2 cellular contexts compared by ENCODE assay signal in genomic region chr3:111980716-111981456, GRCh38.
TF ChIP-seq lines count a peak whose summit lies in the region.

No MANE protein-coding gene starts in this region.

TF ChIP-seq in HCT116, 20 proteins besides CTCF, POLR2A, EP300 and RAD21 (continued from another document):
- TF ChIP-seq YY1 (IDR thresholded peaks at IDR 0.05; ENCODE audit: extremely low read depth, insufficient replicate concordance, low read depth, low read length) (no peak), CEBPB (IDR thresholded peaks at IDR 0.05; ENCODE audit: low read depth) (no peak), POLR2AphosphoS5 (IDR thresholded peaks at IDR 0.05; ENCODE audit: low read depth, low read length) (peak; percentile 9; the same call in 1 of the 2 replicates), REST (IDR thresholded peaks at IDR 0.05; ENCODE audit: low read depth) (no peak)
TF ChIP-seq in HCT116: peak in this region for 1.

TF ChIP-seq in endothelial cell of umbilical vein, 7 proteins besides CTCF, POLR2A, EP300 and RAD21 (continued from another document):
- TF ChIP-seq MAX (IDR thresholded peaks at IDR 0.05; ENCODE audit: insufficient read depth, insufficient read length) (no peak), POLR2AphosphoS5 (IDR thresholded peaks at IDR 0.05; ENCODE audit: insufficient read depth, low read depth, low read length) (no peak)
TF ChIP-seq in endothelial cell of umbilical vein: peak in this region for 0.
